Comparison of ENCODE assay signal across 20 cellular contexts in the genomic region with DNA sequence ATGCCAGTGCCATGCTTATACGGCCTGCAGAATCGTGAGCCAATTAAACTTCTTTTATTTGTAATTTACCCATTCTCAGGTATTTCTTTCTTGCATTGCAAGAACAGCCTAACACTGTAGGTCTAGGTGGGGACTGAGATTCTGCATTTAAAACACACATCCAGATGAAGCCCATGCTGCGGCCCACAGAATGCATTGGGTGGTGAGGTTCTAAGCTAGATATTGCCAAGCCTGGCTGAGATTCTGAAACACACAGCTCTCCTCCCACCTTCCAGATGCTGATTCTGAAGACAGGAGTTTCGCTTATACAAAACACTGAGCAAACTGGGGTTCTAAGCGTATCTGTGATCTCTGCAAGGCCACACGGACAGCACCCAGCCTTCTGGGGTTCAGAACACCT.
"Had no signal": no experiment of that assay in that cellular context is flagged by ENCODE, and none has a peak within 500 bp of the region (broad histone marks: within the 10 kb centered on the region; RNA-seq: fewer than 3 reads in every experiment).

No MANE protein-coding gene starts in this region.

- H3K27ac ChIP-seq: gastrocnemius medialis, neural progenitor cell, psoas muscle, right atrium auricular region, tibial nerve, uterus had no signal

- H3K4me3 ChIP-seq: esophagus muscularis mucosa, gastrocnemius medialis, neural progenitor cell, psoas muscle, right atrium auricular region, tibial nerve, uterus had no signal

- H3K4me2 ChIP-seq: neural progenitor cell had no signal

- H3K9ac ChIP-seq: neural progenitor cell had no signal

- ATAC-seq: activated naive CD8-positive, alpha-beta T cell treated with anti-CD3 and anti-CD28 coated beads, Interleukin-2, amount 50 U/mL, for 24 hours; gastrocnemius medialis; left cardiac atrium; naive thymus-derived CD4-positive, alpha-beta T cell; psoas muscle; stimulated activated naive CD8-positive, alpha-beta T cell treated with anti-CD3 and anti-CD28 coated beads, Interleukin-15, Interleukin-2, amounts not matched to agents 100 U/mL and 50 U/mL, for 24 hours had no signal

- H3K27me3 ChIP-seq: esophagus muscularis mucosa, gastrocnemius medialis, neural progenitor cell, right atrium auricular region, tibial nerve, uterus had no signal

- H3K36me3 ChIP-seq: gastrocnemius medialis, neural progenitor cell, right atrium auricular region, tibial nerve, uterus had no signal

- DNase-seq: activated CD4-positive, alpha-beta memory T cell treated with anti-CD3 and anti-CD28 coated beads for 36 hours; activated CD4-positive, alpha-beta T cell treated with anti-CD3 and anti-CD28 coated beads for 48 hours; activated naive CD4-positive, alpha-beta T cell treated with anti-CD3 and anti-CD28 coated beads for 36 hours; activated naive CD8-positive, alpha-beta T cell treated with anti-CD3 and anti-CD28 coated beads, Interleukin-2, amount 50 U/mL, for 24 hours; activated T-cell treated with anti-CD3 and anti-CD28 coated beads, Interleukin-2, amount 50 U/mL, for 48 hours; gastrocnemius medialis; islet precursor cell; left cardiac atrium; mesendoderm; naive thymus-derived CD4-positive, alpha-beta T cell; psoas muscle; stimulated activated CD4-positive, alpha-beta T cell treated with anti-CD3 and anti-CD28 coated beads, Interleukin-12 subunit alpha, Interleukin-12 subunit beta, amount 100 ng/mL, for 4 hours; stimulated activated CD4-positive, alpha-beta T cell treated with anti-CD3 and anti-CD28 coated beads, Interleukin-4, amount 100 ng/mL, for 4 hours; stimulated activated naive CD8-positive, alpha-beta T cell treated with anti-CD3 and anti-CD28 coated beads, Interleukin-15, Interleukin-2, amounts not matched to agents 100 U/mL and 50 U/mL, for 24 hours; substantia nigra; uterus had no signal

- H3K9me3 ChIP-seq: esophagus muscularis mucosa, gastrocnemius medialis, psoas muscle, right atrium auricular region, tibial nerve, uterus had no signal

- H2AFZ ChIP-seq: neural progenitor cell had no signal
